ENCODE assay signal across 25 cellular contexts in the genomic region with DNA sequence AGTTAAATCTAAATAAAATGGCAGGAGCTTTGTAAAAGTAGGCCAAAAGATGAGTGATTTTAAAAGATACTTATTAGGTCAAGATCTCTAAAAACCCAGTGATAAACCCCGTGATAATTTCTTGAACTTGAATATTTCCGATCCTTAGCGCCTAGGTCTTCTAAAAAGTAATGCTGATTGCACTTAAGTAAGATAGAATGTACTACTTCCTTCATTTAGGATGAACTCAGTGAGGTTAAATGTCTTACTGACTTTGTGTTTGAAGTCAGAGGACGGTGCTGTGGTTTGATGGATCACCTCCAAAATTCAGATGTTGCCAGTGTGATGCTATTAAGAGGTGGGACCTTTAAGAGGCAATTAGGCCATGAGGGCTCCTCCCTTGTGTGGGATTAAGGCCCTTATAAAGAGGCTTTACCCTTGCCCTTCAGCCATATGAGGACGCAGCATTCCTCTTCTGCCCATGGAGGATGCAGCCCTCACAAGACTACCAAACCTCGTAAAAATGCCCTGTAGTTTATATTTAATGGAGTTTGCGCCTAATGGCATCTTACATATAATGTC.
"Had no signal": no experiment of that assay in that cellular context is flagged by ENCODE, and none has a peak within 500 bp of the region (broad histone marks: within the 10 kb centered on the region; RNA-seq: fewer than 3 reads in every experiment).

No MANE protein-coding gene starts in this region.

- H3K27me3 ChIP-seq: brain microvascular endothelial cell, dorsolateral prefrontal cortex, esophagus muscularis mucosa, gastrocnemius medialis, stomach, upper lobe of left lung had no signal

- H3K4me3 ChIP-seq: dorsolateral prefrontal cortex, esophagus muscularis mucosa, gastrocnemius medialis, stomach, upper lobe of left lung had no signal

- H3K36me3 ChIP-seq: gastrocnemius medialis had no signal

- H3K36me3 Mint-ChIP-seq: activated naive CD4-positive, alpha-beta T cell treated with anti-CD3 and anti-CD28 coated beads, Interleukin-2, amount 50 U/mL, for 24 hours; natural killer cell had no signal

- H3K9me3 Mint-ChIP-seq: activated naive CD4-positive, alpha-beta T cell treated with anti-CD3 and anti-CD28 coated beads, Interleukin-2, amount 50 U/mL, for 24 hours; natural killer cell; stimulated activated memory B cell treated with anti-CD40 and anti-IgM and Interleukin-4, amounts not matched to agents 10 μg/mL and 1 μg/mL and 100 μg/mL, for 72 hours had no signal

- H3K4me3 Mint-ChIP-seq: activated CD8-positive, alpha-beta T cell treated with anti-CD3 and anti-CD28 coated beads, Interleukin-2, amount 10 ng/mL, durations not matched to agents 7 days and 5 days; activated naive CD4-positive, alpha-beta T cell treated with anti-CD3 and anti-CD28 coated beads, Interleukin-2, amount 50 U/mL, for 24 hours; natural killer cell; stimulated activated memory B cell treated with anti-CD40 and anti-IgM and Interleukin-4, amounts not matched to agents 10 μg/mL and 1 μg/mL and 100 μg/mL, for 72 hours had no signal

- DNase-seq: activated CD4-positive, alpha-beta T cell treated with anti-CD3 and anti-CD28 coated beads, Interleukin-2, amount 50 U/mL, for 1 hour; activated CD8-positive, alpha-beta T cell treated with anti-CD3 and anti-CD28 coated beads, Interleukin-2, amount 10 ng/mL, durations not matched to agents 7 days and 5 days; activated gamma-delta T cell treated with Interleukin-2 at 50 U/mL for 16 hours; anterior cingulate cortex; brain microvascular endothelial cell; central memory CD4-positive, alpha-beta T cell; dorsolateral prefrontal cortex; gastrocnemius medialis; head of caudate nucleus; hypothalamus; left ventricle myocardium superior; mammary epithelial cell; midbrain; natural killer cell; stimulated activated CD4-positive, alpha-beta T cell treated with anti-CD3 and anti-CD28 coated beads, Interleukin-2, amount 100 ng/mL, for 24 hours; stomach; T-helper 1 cell; upper lobe of left lung had no signal

- H3K27ac ChIP-seq: brain microvascular endothelial cell, dorsolateral prefrontal cortex, gastrocnemius medialis, upper lobe of left lung had no signal

- FAIRE-seq: colon, small intestine had no signal

- H3K4me1 Mint-ChIP-seq: activated naive CD4-positive, alpha-beta T cell treated with anti-CD3 and anti-CD28 coated beads, Interleukin-2, amount 50 U/mL, for 24 hours had no signal

- H3K9me3 ChIP-seq: esophagus muscularis mucosa, gastrocnemius medialis, stomach, upper lobe of left lung had no signal

- ATAC-seq: activated CD4-positive, CD25-positive, alpha-beta regulatory T cell treated with anti-CD3 and anti-CD28 coated beads, Interleukin-2, amount 50 U/mL, for 24 hours; activated CD8-positive, alpha-beta T cell treated with anti-CD3 and anti-CD28 coated beads, Interleukin-2, amount 10 ng/mL, durations not matched to agents 7 days and 5 days; gastrocnemius medialis; left ventricle myocardium superior; natural killer cell; sciatic nerve; stimulated activated memory B cell treated with anti-CD40 and anti-IgM and Interleukin-4, amounts not matched to agents 10 μg/mL and 1 μg/mL and 100 μg/mL, for 72 hours had no signal

- H3K27ac Mint-ChIP-seq: activated CD8-positive, alpha-beta T cell treated with anti-CD3 and anti-CD28 coated beads, Interleukin-2, amount 10 ng/mL, durations not matched to agents 7 days and 5 days; activated naive CD4-positive, alpha-beta T cell treated with anti-CD3 and anti-CD28 coated beads, Interleukin-2, amount 50 U/mL, for 24 hours; natural killer cell; stimulated activated memory B cell treated with anti-CD40 and anti-IgM and Interleukin-4, amounts not matched to agents 10 μg/mL and 1 μg/mL and 100 μg/mL, for 72 hours had no signal

- H3K27me3 Mint-ChIP-seq: stimulated activated memory B cell treated with anti-CD40 and anti-IgM and Interleukin-4, amounts not matched to agents 10 μg/mL and 1 μg/mL and 100 μg/mL, for 72 hours had no signal
